In the genomic region with DNA sequence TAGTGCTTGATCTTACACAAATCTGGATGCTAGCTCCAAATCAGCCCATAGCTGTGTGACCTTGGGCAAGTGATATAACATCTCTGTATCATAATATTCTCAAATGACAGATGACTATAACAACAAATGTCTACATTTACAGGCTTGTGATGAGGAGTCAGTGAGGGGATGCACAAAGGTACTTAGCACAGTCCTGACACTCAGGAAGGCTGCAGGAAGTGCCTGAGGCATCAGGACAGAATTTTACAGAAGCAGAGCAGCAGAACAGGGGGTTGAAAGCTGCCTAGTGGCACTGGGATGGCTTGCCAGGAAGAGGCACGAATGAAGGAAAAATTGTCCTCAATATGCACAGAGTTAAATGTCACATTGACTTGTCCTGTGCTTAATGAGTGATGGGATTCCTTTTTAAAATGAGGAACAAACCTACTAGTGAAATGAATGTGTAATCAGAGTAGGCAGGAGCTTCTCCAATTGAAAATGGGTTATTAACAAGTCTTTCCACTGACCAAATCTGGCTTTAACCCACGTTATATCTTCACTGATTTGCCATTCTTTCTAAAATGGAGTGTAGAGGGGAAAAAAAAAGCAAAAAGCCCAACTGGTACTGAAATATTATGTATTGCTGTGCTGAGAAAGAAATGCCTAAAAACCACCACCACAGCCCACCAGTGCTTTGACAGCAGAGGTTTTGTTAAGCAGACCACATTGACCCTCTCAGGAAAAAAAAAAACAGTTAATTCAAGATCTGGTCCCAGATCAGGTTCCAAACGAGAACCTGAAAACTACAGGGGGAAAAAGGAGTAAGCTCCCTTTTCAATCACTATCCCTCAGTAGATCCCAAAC, we compare ENCODE assay signal across 8 cellular contexts. TPM values are rescaled to one million over a fixed set of nuclear protein-coding genes. Genes with fewer than 3 reads are reported as not detected.
DNase-seq lines count a peak whose midpoint lies in the region; ATAC-seq lines count a peak whose summit lies in the region.

No MANE protein-coding gene starts in this region.

- peaks cover 88% of the 10 kb centered on the region for H3K4me1 Mint-ChIP-seq in activated CD4-positive, alpha-beta memory T cell treated with anti-CD3 and anti-CD28 coated beads for 36 hours (ENCODE audit: low read depth)
- H3K4me1 Mint-ChIP-seq in memory B cell = peaks cover 60% of the 10 kb centered on the region

- no peak for DNase-seq in activated CD4-positive, alpha-beta memory T cell treated with anti-CD3 and anti-CD28 coated beads for 36 hours
- no peak for DNase-seq in memory B cell (ENCODE audit: low spot score in 2 of 2)
- DNase-seq in ecto neural progenitor cell (ENCODE audit: low spot score) = no peak
- DNase-seq in epidermal melanocyte (ENCODE audit: insufficient read length, low spot score) = no peak
- DNase-seq in Ammon's horn (ENCODE audit: low spot score) = no peak
- DNase-seq in NCI-H524 treated with DMSO at 0.1 percent for 48 hours (lab: John Stamatoyannopoulos, UW) = no peak

- no peaks in the 10 kb centered on the region for H3K27me3 Mint-ChIP-seq in activated CD4-positive, alpha-beta memory T cell treated with anti-CD3 and anti-CD28 coated beads for 36 hours
- no peaks in the 10 kb centered on the region for H3K27me3 Mint-ChIP-seq in memory B cell

- peak overlapping the region; percentile 70 for H3K4me3 Mint-ChIP-seq in activated CD4-positive, alpha-beta memory T cell treated with anti-CD3 and anti-CD28 coated beads for 36 hours
- H3K4me3 Mint-ChIP-seq in memory B cell = peak overlapping the region; percentile 71

- CTCF ChIA-PET in activated CD4-positive, alpha-beta memory T cell treated with anti-CD3 and anti-CD28 coated beads for 36 hours (lab: Charles Lee) = interaction anchor here (0.7 to 3.4 kb wide), 6 partner anchors 10 to 381 kb away, joined by 3 to 20 read pairs (median 4); partner anchors contain the start of gene BTG1

- ATAC-seq in GM18511 (IDR thresholded peaks at IDR 0.05; ENCODE audit: unreplicated experiment) (peak; percentile 45), HG02852 (IDR thresholded peaks at IDR 0.05; ENCODE audit: unreplicated experiment) (peak; percentile 37), memory B cell (ENCODE audit: low read depth) (peak; percentile 73)

- intact Hi-C loops in activated CD4-positive, alpha-beta memory T cell treated with anti-CD3 and anti-CD28 coated beads for 36 hours (cut with micrococcal nuclease) = loop anchor here (2.0 kb wide), 5 partner anchors 13 to 257 kb away; no protein-coding TSS in a partner anchor

- POLR2A ChIA-PET in activated CD4-positive, alpha-beta memory T cell treated with anti-CD3 and anti-CD28 coated beads for 36 hours (lab: Charles Lee) = interaction anchor here (0.6 to 7.2 kb wide), 8 partner anchors 8 to 257 kb away, joined by 3 to 154 read pairs (median 4); partner anchors contain the start of gene BTG1

- peak overlapping the region; percentile 91 for H3K27ac Mint-ChIP-seq in activated CD4-positive, alpha-beta memory T cell treated with anti-CD3 and anti-CD28 coated beads for 36 hours
- H3K27ac Mint-ChIP-seq in memory B cell = peak overlapping the region; percentile 62

- H3K9me3 Mint-ChIP-seq in activated CD4-positive, alpha-beta memory T cell treated with anti-CD3 and anti-CD28 coated beads for 36 hours = no peaks in the 10 kb centered on the region
- no peaks in the 10 kb centered on the region for H3K9me3 Mint-ChIP-seq in memory B cell

- H3K36me3 Mint-ChIP-seq in activated CD4-positive, alpha-beta memory T cell treated with anti-CD3 and anti-CD28 coated beads for 36 hours = peaks cover 46% of the 10 kb centered on the region
- peaks cover 25% of the 10 kb centered on the region for H3K36me3 Mint-ChIP-seq in memory B cell

RNA-seq across cellular contexts. Expression of gene BTG1, which starts 11.6 kb away (rescaled TPM):
- 100 to 1,000 TPM; 137 to 144 TPM for total RNA-seq in activated CD4-positive, alpha-beta memory T cell treated with anti-CD3 and anti-CD28 coated beads for 36 hours
